ENCODE assay signal across 8 cellular contexts in the genomic region with DNA sequence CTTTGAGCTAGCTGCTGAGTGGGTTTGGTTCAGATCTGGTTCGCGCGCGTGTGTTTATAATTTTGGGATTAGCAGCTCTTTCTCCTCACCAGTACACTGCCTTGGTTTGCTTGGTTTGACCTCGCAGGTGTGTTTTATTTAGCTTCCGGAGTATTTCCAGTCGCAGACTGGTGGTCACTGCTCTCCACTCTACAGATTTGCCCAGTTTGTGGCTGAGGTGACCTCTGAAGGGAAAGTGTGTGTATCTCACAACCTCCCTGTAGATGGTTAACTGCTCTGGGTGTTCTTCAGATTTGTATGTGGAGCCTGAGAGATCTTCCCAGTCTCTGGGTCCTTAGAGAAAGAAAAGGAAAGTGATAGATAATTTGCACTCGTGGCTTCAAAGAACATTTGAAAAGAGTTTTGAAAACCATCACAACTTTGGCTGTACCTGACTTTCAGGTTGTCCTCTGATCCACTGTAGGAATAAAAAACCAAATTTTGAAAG. TPM values are rescaled to one million over a fixed set of nuclear protein-coding genes. Genes with fewer than 3 reads are reported as not detected.
DNase-seq lines count a peak whose midpoint lies in the region; ATAC-seq and TF ChIP-seq lines count a peak whose summit lies in the region.

No MANE protein-coding gene starts in this region.

- peaks cover 20% of the 10 kb centered on the region for H3K4me1 Mint-ChIP-seq in T-helper 2 cell treated with Interferon-gamma antibody and Interleukin-4, amounts not matched to agents 5 μg/mL and 100 μg/mL, for 36 hours (ENCODE audit: low read depth)
- H3K4me1 Mint-ChIP-seq in glutamatergic neuron (ENCODE audit: low read depth, unreplicated experiment): peaks cover 12% of the 10 kb centered on the region

- H3K27me3 ChIP-seq in AG04450 (ENCODE audit: control insufficient read depth, insufficient read depth, low read length): no peaks in the 10 kb centered on the region

- DNase-seq in AG04450 (ENCODE audit: low read depth, low spot score) (no peak), glutamatergic neuron (no peak), skeletal muscle cell (ENCODE audit: low read depth) (no peak), Kasumi-1 (lab: John Stamatoyannopoulos, UW) (no peak), mucosa of gallbladder (ENCODE audit: low spot score) (no peak), HPDE6-E6E7 (ENCODE audit: extremely low spot score) (no peak)
- DNase-seq in T-helper 2 cell treated with Interferon-gamma antibody and Interleukin-4, amounts not matched to agents 5 μg/mL and 100 μg/mL, for 36 hours (ENCODE audit: low spot score): no peak

- ATAC-seq in GM21619 (IDR thresholded peaks at IDR 0.05; ENCODE audit: unreplicated experiment): peak; percentile 2

- H3K4me3 ChIP-seq in AG04450 (ENCODE audit: low read depth, low read length) (peak overlapping the region; percentile 94), skeletal muscle cell (ENCODE audit: low read depth, low read length) (peak overlapping the region; percentile 97)

- H3K27ac Mint-ChIP-seq in T-helper 2 cell treated with Interferon-gamma antibody and Interleukin-4, amounts not matched to agents 5 μg/mL and 100 μg/mL, for 36 hours: peak overlapping the region; percentile 90
- H3K27ac Mint-ChIP-seq in glutamatergic neuron (ENCODE audit: unreplicated experiment): peak overlapping the region; percentile 90

- POLR2A ChIA-PET in AG04450 (lab: Yijun Ruan, JAX): interaction anchor here (0.8 to 1.3 kb wide), 2 partner anchors 49 to 190 kb away, joined by 3 read pairs; no protein-coding TSS in a partner anchor

- peaks cover 28% of the 10 kb centered on the region for H3K27me3 Mint-ChIP-seq in T-helper 2 cell treated with Interferon-gamma antibody and Interleukin-4, amounts not matched to agents 5 μg/mL and 100 μg/mL, for 36 hours (ENCODE audit: low read depth)
- H3K27me3 Mint-ChIP-seq in glutamatergic neuron (ENCODE audit: unreplicated experiment): peaks cover 8% of the 10 kb centered on the region

- no peaks in the 10 kb centered on the region for H3K9me3 Mint-ChIP-seq in T-helper 2 cell treated with Interferon-gamma antibody and Interleukin-4, amounts not matched to agents 5 μg/mL and 100 μg/mL, for 36 hours
- peaks cover 19% of the 10 kb centered on the region for H3K9me3 Mint-ChIP-seq in glutamatergic neuron (ENCODE audit: unreplicated experiment)

- no peaks in the 10 kb centered on the region for H3K36me3 Mint-ChIP-seq in T-helper 2 cell treated with Interferon-gamma antibody and Interleukin-4, amounts not matched to agents 5 μg/mL and 100 μg/mL, for 36 hours (ENCODE audit: low read depth)
- peaks cover 4% of the 10 kb centered on the region for H3K36me3 Mint-ChIP-seq in glutamatergic neuron (ENCODE audit: unreplicated experiment)

- TF ChIP-seq CTCF in AG04450 (IDR thresholded peaks at IDR 0.05; ENCODE audit: low read depth, low read length): no peak
- no peak for TF ChIP-seq CTCF in glutamatergic neuron (IDR thresholded peaks at IDR 0.05; ENCODE audit: partially characterized antibody, unreplicated experiment)

- no peaks in the 10 kb centered on the region; the same call in 1 of the 2 replicates for H3K9me3 ChIP-seq in AG04450 (ENCODE audit: control insufficient read depth, insufficient read depth, low read length)

- H3K27ac ChIP-seq in AG04450 (ENCODE audit: low read depth, low read length): peak overlapping the region; percentile 61

- CTCF ChIA-PET in AG04450 (lab: Charles Lee): interaction anchor here (1.0 kb wide), 1 partner anchor 444 kb away, joined by 4 read pairs; no protein-coding TSS in a partner anchor

- peak overlapping the region; percentile 98 for H3K4me3 Mint-ChIP-seq in T-helper 2 cell treated with Interferon-gamma antibody and Interleukin-4, amounts not matched to agents 5 μg/mL and 100 μg/mL, for 36 hours
- peak overlapping the region; percentile 91 for H3K4me3 Mint-ChIP-seq in glutamatergic neuron (ENCODE audit: unreplicated experiment)

RNA-seq across cellular contexts. Expression of gene ZNF277, which starts 0.7 kb away (rescaled TPM):
- polyA plus RNA-seq in AG04450 (2011; rRNA removed): 18.8 and 30.3 TPM in 2 replicates
- 17.1 and 25.0 TPM in 2 replicates for polyA minus RNA-seq in AG04450 (2011; rRNA and poly(A)+ RNA removed)
- 27.0 TPM for total RNA-seq in glutamatergic neuron (ENCODE audit: unreplicated experiment)
- total RNA-seq in mucosa of gallbladder: 29.4 TPM

RNA-seq across cellular contexts. Expression of gene DOCK4, which starts 0.9 kb away (rescaled TPM):
- polyA plus RNA-seq in AG04450 (2011; rRNA removed): 9.9 and 12.6 TPM in 2 replicates
- polyA minus RNA-seq in AG04450 (2011; rRNA and poly(A)+ RNA removed): 29.1 and 45.0 TPM in 2 replicates
- total RNA-seq in glutamatergic neuron (ENCODE audit: unreplicated experiment): 60.3 TPM
- total RNA-seq in mucosa of gallbladder: 26.1 TPM
